Comparison of ENCODE assay signal across 23 cellular contexts in the genomic region with DNA sequence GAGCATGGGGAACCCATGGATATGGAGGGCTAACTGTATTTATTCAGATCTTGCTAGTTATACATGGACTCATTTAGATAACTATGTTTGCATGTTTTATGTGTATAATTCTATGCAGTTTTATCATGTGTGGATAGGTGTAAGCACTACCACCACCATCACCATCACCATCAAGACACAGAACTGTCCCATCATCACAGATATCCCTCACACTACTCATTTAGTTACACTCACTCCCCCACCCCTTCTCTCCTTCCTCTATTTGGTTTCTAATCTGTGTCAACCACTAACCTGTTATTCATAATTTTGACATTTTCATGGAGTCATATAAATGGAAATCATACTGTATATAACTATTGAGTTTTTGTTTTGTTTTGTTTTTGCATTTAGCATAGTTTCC. TPM values are rescaled to one million over a fixed set of nuclear protein-coding genes. Genes with fewer than 3 reads are reported as not detected.
DNase-seq lines count a peak whose midpoint lies in the region; ATAC-seq, FAIRE-seq and TF ChIP-seq lines count a peak whose summit lies in the region.
"Had no signal": no experiment of that assay in that cellular context is flagged by ENCODE, and none has a peak within 500 bp of the region (broad histone marks: within the 10 kb centered on the region; RNA-seq: fewer than 3 reads in every experiment).

No MANE protein-coding gene starts in this region.

- peaks cover 54% of the 10 kb centered on the region for H3K4me1 Mint-ChIP-seq in activated CD4-positive, alpha-beta T cell treated with anti-CD3 and anti-CD28 coated beads for 36 hours
- peaks cover 64% of the 10 kb centered on the region for H3K4me1 Mint-ChIP-seq in CD4-positive, alpha-beta T cell (ENCODE audit: low read depth)
- H3K4me1 Mint-ChIP-seq in WTC11, result peaks cover 22% of the 10 kb centered on the region
- H3K4me1 Mint-ChIP-seq: neural progenitor cell had no signal

- no peaks in the 10 kb centered on the region for H3K27me3 Mint-ChIP-seq in activated CD4-positive, alpha-beta T cell treated with anti-CD3 and anti-CD28 coated beads for 36 hours
- no peaks in the 10 kb centered on the region for H3K27me3 Mint-ChIP-seq in CD4-positive, alpha-beta T cell
- no peaks in the 10 kb centered on the region for H3K27me3 Mint-ChIP-seq in WTC11 (ENCODE audit: low read depth)

- POLR2A ChIA-PET in activated CD4-positive, alpha-beta T cell treated with anti-CD3 and anti-CD28 coated beads for 36 hours (lab: Charles Lee), result interaction anchor here (0.7 kb wide), 1 partner anchor 168 kb away, joined by 5 read pairs; no protein-coding TSS in a partner anchor
- POLR2A ChIA-PET in CD4-positive, alpha-beta T cell (lab: Charles Lee), result no interaction called here
- POLR2A ChIA-PET in WTC11 (lab: Charles Lee), result no interaction called here

- intact Hi-C loops in activated CD4-positive, alpha-beta T cell treated with anti-CD3 and anti-CD28 coated beads for 36 hours (cut with DNase I, micrococcal nuclease), result no loop called here
- intact Hi-C loops in CD4-positive, alpha-beta T cell (cut with DNase I, micrococcal nuclease), result loop anchor here in 1 of 2 experiments (2.0 kb wide), 1 partner anchor 20 kb away; no protein-coding TSS in a partner anchor
- intact Hi-C loops in kidney (cut with DNase I), result no loop called here

- H3K9me3 Mint-ChIP-seq in activated CD4-positive, alpha-beta T cell treated with anti-CD3 and anti-CD28 coated beads for 36 hours (ENCODE audit: low read depth), result no peaks in the 10 kb centered on the region
- no peaks in the 10 kb centered on the region for H3K9me3 Mint-ChIP-seq in CD4-positive, alpha-beta T cell
- no peaks in the 10 kb centered on the region for H3K9me3 Mint-ChIP-seq in WTC11
- H3K9me3 Mint-ChIP-seq: T-helper 1 cell treated with Interleukin-12 subunit alpha and Interleukin-12 subunit beta and Interleukin-4 antibody, amounts not matched to agents 30 μg/mL and 1 μg/mL, for 36 hours had no signal

- CTCF ChIA-PET in activated CD4-positive, alpha-beta T cell treated with anti-CD3 and anti-CD28 coated beads for 36 hours (lab: Charles Lee), result no interaction called here
- CTCF ChIA-PET in CD4-positive, alpha-beta T cell (lab: Charles Lee), result no interaction called here
- CTCF ChIA-PET in WTC11 (lab: Charles Lee), result no interaction called here

- H3K4me3 Mint-ChIP-seq in activated CD4-positive, alpha-beta T cell treated with anti-CD3 and anti-CD28 coated beads for 36 hours, result no peak overlapping the region
- no peak overlapping the region for H3K4me3 Mint-ChIP-seq in CD4-positive, alpha-beta T cell
- no peak overlapping the region for H3K4me3 Mint-ChIP-seq in WTC11
- H3K4me3 Mint-ChIP-seq: neural progenitor cell; T-helper 1 cell treated with Interleukin-12 subunit alpha and Interleukin-12 subunit beta and Interleukin-4 antibody, amounts not matched to agents 30 μg/mL and 1 μg/mL, for 36 hours had no signal

- no peaks in the 10 kb centered on the region for H3K27me3 ChIP-seq in CD4-positive, alpha-beta T cell (ENCODE audit: control insufficient read depth, insufficient read depth, low read length)
- no peaks in the 10 kb centered on the region for H3K27me3 ChIP-seq in suprapubic skin
- H3K27me3 ChIP-seq: body of pancreas, neural progenitor cell had no signal

- H3K9me3 ChIP-seq in CD4-positive, alpha-beta T cell (ENCODE audit: control insufficient read depth, low read length), result no peaks in the 10 kb centered on the region
- H3K9me3 ChIP-seq in kidney (ENCODE audit: control insufficient read depth in 1 of 2, low read length in 2 of 2) (no peaks in the 10 kb centered on the region), suprapubic skin (no peaks in the 10 kb centered on the region)
- H3K9me3 ChIP-seq: body of pancreas, lower lobe of right lung, mucosa of descending colon had no signal

- no peak for DNase-seq in activated CD4-positive, alpha-beta T cell treated with anti-CD3 and anti-CD28 coated beads for 36 hours
- DNase-seq in activated CD4-positive, alpha-beta T cell treated with anti-CD3 and anti-CD28 coated beads for 48 hours, result no peak
- no peak for DNase-seq in CD4-positive, alpha-beta T cell
- DNase-seq in WTC11 (ENCODE audit: low spot score) (no peak), kidney (no peak), SHP77 (lab: John Stamatoyannopoulos, UW) (no peak), suprapubic skin (ENCODE audit: low spot score in 2 of 2) (no peak)
- DNase-seq in stimulated activated CD4-positive, alpha-beta T cell treated with anti-CD3 and anti-CD28 coated beads, Interleukin-2, amount 100 ng/mL, for 48 hours, result no peak
- DNase-seq: body of pancreas, DMS53, lower lobe of right lung, mucosa of descending colon, NCI-H1092, NCI-H187, NCI-H69, substantia nigra had no signal

- no peak overlapping the region for H3K9ac ChIP-seq in kidney (ENCODE audit: low read length in 2 of 2)
- H3K9ac ChIP-seq: neural progenitor cell had no signal

- peak overlapping the region; percentile 2 for H3K27ac Mint-ChIP-seq in activated CD4-positive, alpha-beta T cell treated with anti-CD3 and anti-CD28 coated beads for 36 hours
- H3K27ac Mint-ChIP-seq in CD4-positive, alpha-beta T cell, result peak overlapping the region; percentile 21
- peak overlapping the region; percentile 24; the same call in 1 of the 2 replicates for H3K27ac Mint-ChIP-seq in WTC11
- H3K27ac Mint-ChIP-seq: neural progenitor cell; T-helper 1 cell treated with Interleukin-12 subunit alpha and Interleukin-12 subunit beta and Interleukin-4 antibody, amounts not matched to agents 30 μg/mL and 1 μg/mL, for 36 hours had no signal

- no peak for TF ChIP-seq CTCF in CD4-positive, alpha-beta T cell (IDR thresholded peaks at IDR 0.05)
- TF ChIP-seq CTCF in WTC11 (IDR thresholded peaks at IDR 0.05) (no peak), kidney (IDR thresholded peaks at IDR 0.05; ENCODE audit: borderline replicate concordance, extremely low read depth, insufficient read depth) (no peak), suprapubic skin (IDR thresholded peaks at IDR 0.05) (no peak)

- no peak overlapping the region for H3K27ac ChIP-seq in CD4-positive, alpha-beta T cell (ENCODE audit: low read depth, low read length)
- no peak overlapping the region for H3K27ac ChIP-seq in kidney (ENCODE audit: low read depth in 2 of 2, low read length in 2 of 2)
- no peak overlapping the region for H3K27ac ChIP-seq in suprapubic skin
- H3K27ac ChIP-seq: body of pancreas, HL-60, lower lobe of right lung, neural progenitor cell had no signal

- no peak for TF ChIP-seq POLR2A in suprapubic skin (IDR thresholded peaks at IDR 0.05)

- TF ChIP-seq EP300 in suprapubic skin (IDR thresholded peaks at IDR 0.05), result no peak

- no peaks in the 10 kb centered on the region for H3K36me3 ChIP-seq in kidney (ENCODE audit: control insufficient read depth in 1 of 2, insufficient read depth in 2 of 2, low read length in 2 of 2)
- no peaks in the 10 kb centered on the region for H3K36me3 ChIP-seq in suprapubic skin
- H3K36me3 ChIP-seq: lower lobe of right lung, neural progenitor cell had no signal

- H3K4me3 ChIP-seq in kidney (ENCODE audit: low read length in 2 of 2) (no peak overlapping the region), suprapubic skin (no peak overlapping the region)
- H3K4me3 ChIP-seq: body of pancreas, lower lobe of right lung, mucosa of descending colon, neural progenitor cell had no signal

- peak; percentile 78 for FAIRE-seq in kidney (lab: Jason Lieb, UNC)
- FAIRE-seq: G401.6, H1, keratinocyte had no signal

- peak; percentile 70 for ATAC-seq in activated CD4-positive, alpha-beta T cell treated with anti-CD3 and anti-CD28 coated beads for 36 hours
- ATAC-seq in CD4-positive, alpha-beta T cell (ENCODE audit: poor library complexity), result no peak
- ATAC-seq in WTC11, result no peak
- ATAC-seq: body of pancreas, lower lobe of right lung, mucosa of descending colon, sciatic nerve had no signal

- no peaks in the 10 kb centered on the region for H3K4me1 ChIP-seq in kidney (ENCODE audit: control insufficient read depth in 1 of 2, insufficient read depth in 1 of 2, low read depth in 1 of 2, low read length in 2 of 2)
- no peaks in the 10 kb centered on the region for H3K4me1 ChIP-seq in suprapubic skin
- H3K4me1 ChIP-seq: body of pancreas, lower lobe of right lung, neural progenitor cell had no signal

- peaks cover 7% of the 10 kb centered on the region for H3K36me3 Mint-ChIP-seq in activated CD4-positive, alpha-beta T cell treated with anti-CD3 and anti-CD28 coated beads for 36 hours (ENCODE audit: low read depth)
- peaks cover 41% of the 10 kb centered on the region for H3K36me3 Mint-ChIP-seq in CD4-positive, alpha-beta T cell (ENCODE audit: low read depth)
- peaks cover 1% of the 10 kb centered on the region; the same call in 1 of the 2 replicates for H3K36me3 Mint-ChIP-seq in WTC11

TF ChIP-seq in WTC11, 78 proteins besides CTCF, POLR2A, EP300 and RAD21 (continues in another document):
- TF ChIP-seq NR1H2 (CRISPR knock-in tag; IDR thresholded peaks at IDR 0.05) (no peak), ZNF232 (CRISPR knock-in tag; IDR thresholded peaks at IDR 0.05) (no peak)
- TF ChIP-seq, protein P1, sequence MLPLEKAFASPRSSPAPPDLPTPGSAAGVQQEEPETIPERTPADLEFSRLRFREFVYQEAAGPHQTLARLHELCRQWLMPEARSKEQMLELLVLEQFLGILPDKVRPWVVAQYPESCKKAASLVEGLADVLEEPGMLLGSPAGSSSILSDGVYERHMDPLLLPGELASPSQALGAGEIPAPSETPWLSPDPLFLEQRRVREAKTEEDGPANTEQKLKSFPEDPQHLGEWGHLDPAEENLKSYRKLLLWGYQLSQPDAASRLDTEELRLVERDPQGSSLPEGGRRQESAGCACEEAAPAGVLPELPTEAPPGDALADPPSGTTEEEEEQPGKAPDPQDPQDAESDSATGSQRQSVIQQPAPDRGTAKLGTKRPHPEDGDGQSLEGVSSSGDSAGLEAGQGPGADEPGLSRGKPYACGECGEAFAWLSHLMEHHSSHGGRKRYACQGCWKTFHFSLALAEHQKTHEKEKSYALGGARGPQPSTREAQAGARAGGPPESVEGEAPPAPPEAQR (CRISPR knock-in tag; IDR thresholded peaks at IDR 0.05), result no peak

RNA-seq across cellular contexts. Expression of a gene that starts 43.7 kb away (rescaled TPM):
- 100 to 1,000 TPM in 1 of 2 experiments, 10 to 100 TPM in 1; 91.1 to 104 TPM for total RNA-seq in activated CD4-positive, alpha-beta T cell treated with anti-CD3 and anti-CD28 coated beads for 36 hours
- 10 to 100 TPM; 84.7 to 89.4 TPM for total RNA-seq in CD4-positive, alpha-beta T cell
- total RNA-seq in WTC11 (2021), result 68.2 to 70.5 TPM (median 69.0 TPM) in 3 replicates
- total RNA-seq in kidney, result 66.0 TPM
- 18.2 TPM for polyA plus RNA-seq in kidney (ENCODE audit: insufficient read depth, low read depth, low replicate concordance)
- 10 to 100 TPM; 40.0 to 68.2 (median 59.0) TPM for total RNA-seq in suprapubic skin
